In genomic region chrX:39936886-39937770, GRCh38 we compare ENCODE assay signal across 10 cellular contexts.
DNase-seq lines count a peak whose midpoint lies in the region; ATAC-seq, FAIRE-seq and TF ChIP-seq lines count a peak whose summit lies in the region.
"Had no signal": no experiment of that assay in that cellular context is flagged by ENCODE, and none has a peak within 500 bp of the region (broad histone marks: within the 10 kb centered on the region; RNA-seq: fewer than 3 reads in every experiment).

No MANE protein-coding gene starts in this region.

- POLR2A ChIA-PET in HEK293T (lab: Yijun Ruan, JAX): interaction anchor here (0.7 kb wide), 1 partner anchor 76 kb away, joined by 3 read pairs; no protein-coding TSS in a partner anchor

- H3K36me3 ChIP-seq in BLaER1: no peaks in the 10 kb centered on the region
- H3K36me3 ChIP-seq: tibial nerve had no signal

- no peaks in the 10 kb centered on the region for H3K9me3 Mint-ChIP-seq in activated naive CD4-positive, alpha-beta T cell treated with anti-CD3 and anti-CD28 coated beads, Interleukin-2, amount 50 U/mL, for 72 hours
- H3K9me3 Mint-ChIP-seq: HFFc6 had no signal

- no peaks in the 10 kb centered on the region for H3K36me3 Mint-ChIP-seq in activated naive CD4-positive, alpha-beta T cell treated with anti-CD3 and anti-CD28 coated beads, Interleukin-2, amount 50 U/mL, for 72 hours

- peaks cover 56% of the 10 kb centered on the region for H3K4me1 ChIP-seq in BLaER1
- H3K4me1 ChIP-seq: tibial nerve had no signal

- peak; percentile 79 for ATAC-seq in HG03460 (IDR thresholded peaks at IDR 0.05; ENCODE audit: unreplicated experiment)
- peak; percentile 55 to 84 for ATAC-seq in activated naive CD4-positive, alpha-beta T cell treated with anti-CD3 and anti-CD28 coated beads, Interleukin-2, amount 50 U/mL, for 72 hours
- no peak for ATAC-seq in GM21515 (IDR thresholded peaks at IDR 0.05; ENCODE audit: unreplicated experiment)

- CTCF ChIA-PET in HEK293T (lab: Yijun Ruan, JAX): no interaction called here

- DNase-seq in GM19239 (ENCODE audit: insufficient read length, low spot score): peak; percentile 28
- DNase-seq in activated naive CD4-positive, alpha-beta T cell treated with anti-CD3 and anti-CD28 coated beads, Interleukin-2, amount 50 U/mL, for 72 hours (ENCODE audit: low spot score in 2 of 2): peak; percentile 3 to 56
- DNase-seq in HEK293T (ENCODE audit: extremely low spot score): no peak
- no peak for DNase-seq in NCI-H1105 treated with DMSO at 0.1 percent for 48 hours (lab: John Stamatoyannopoulos, UW)
- no peak for DNase-seq in NCI-H510A (lab: John Stamatoyannopoulos, UW)
- DNase-seq: HFFc6 had no signal

- peak overlapping the region; percentile 63; the same call in 1 of the 2 replicates for H3K9ac ChIP-seq in BLaER1

- peak overlapping the region; percentile 66 for H3K27ac ChIP-seq in BLaER1
- H3K27ac ChIP-seq: tibial nerve had no signal

- peak overlapping the region; percentile 77 to 85 for H3K27ac Mint-ChIP-seq in activated naive CD4-positive, alpha-beta T cell treated with anti-CD3 and anti-CD28 coated beads, Interleukin-2, amount 50 U/mL, for 72 hours
- H3K27ac Mint-ChIP-seq: HFFc6 had no signal

- no peaks in the 10 kb centered on the region for H4K20me1 ChIP-seq in BLaER1

- H3K9me3 ChIP-seq in BLaER1: no peaks in the 10 kb centered on the region
- H3K9me3 ChIP-seq: tibial nerve had no signal

- peak; percentile 88 for FAIRE-seq in GM19239 (lab: Jason Lieb, UNC)

- peak overlapping the region; percentile 77 for H3K4me2 ChIP-seq in BLaER1

- peak overlapping the region; percentile 41; the same call in 1 of the 2 replicates for H3K4me3 ChIP-seq in BLaER1
- H3K4me3 ChIP-seq: tibial nerve had no signal

- no peaks in the 10 kb centered on the region for H3K27me3 ChIP-seq in BLaER1
- H3K27me3 ChIP-seq: tibial nerve had no signal

TF ChIP-seq in HEK293T, 16 proteins besides CTCF, POLR2A, EP300 and RAD21:
- TF ChIP-seq ARNT (IDR thresholded peaks at IDR 0.05) (no peak), L3MBTL2 (conservative IDR thresholded peaks at IDR 0.05) (no peak), BHLHE40 (IDR thresholded peaks at IDR 0.05; ENCODE audit: borderline replicate concordance) (no peak), SP1 (IDR thresholded peaks at IDR 0.05) (no peak), HDGF (IDR thresholded peaks at IDR 0.05; ENCODE audit: borderline replicate concordance) (no peak), PKNOX1 (IDR thresholded peaks at IDR 0.05) (no peak), FOXA1 (IDR thresholded peaks at IDR 0.05) (no peak), ELF4 (IDR thresholded peaks at IDR 0.05) (no peak), ZNF384 (IDR thresholded peaks at IDR 0.05) (no peak), FOXK2 (IDR thresholded peaks at IDR 0.05) (no peak), NFRKB (IDR thresholded peaks at IDR 0.05) (no peak), LEF1 (IDR thresholded peaks at IDR 0.05; ENCODE audit: borderline replicate concordance) (no peak), FOXM1 (IDR thresholded peaks at IDR 0.05; ENCODE audit: borderline replicate concordance) (no peak), TARDBP (IDR thresholded peaks at IDR 0.05) (no peak)

Comparison
In these comparisons a context has a peak if more than half of its experiments do, and no peak if none do; other contexts are left out.
1. DNase-seq: peak in GM19239 (single experiment) and activated naive CD4-positive, alpha-beta T cell treated with anti-CD3 and anti-CD28 coated beads, Interleukin-2, amount 50 U/mL, for 72 hours (2 of 2); none in HEK293T (single experiment), NCI-H1105 treated with DMSO at 0.1 percent for 48 hours (single experiment) and NCI-H510A (single experiment).